ENCODE assay signal across 9 cellular contexts in the genomic region with DNA sequence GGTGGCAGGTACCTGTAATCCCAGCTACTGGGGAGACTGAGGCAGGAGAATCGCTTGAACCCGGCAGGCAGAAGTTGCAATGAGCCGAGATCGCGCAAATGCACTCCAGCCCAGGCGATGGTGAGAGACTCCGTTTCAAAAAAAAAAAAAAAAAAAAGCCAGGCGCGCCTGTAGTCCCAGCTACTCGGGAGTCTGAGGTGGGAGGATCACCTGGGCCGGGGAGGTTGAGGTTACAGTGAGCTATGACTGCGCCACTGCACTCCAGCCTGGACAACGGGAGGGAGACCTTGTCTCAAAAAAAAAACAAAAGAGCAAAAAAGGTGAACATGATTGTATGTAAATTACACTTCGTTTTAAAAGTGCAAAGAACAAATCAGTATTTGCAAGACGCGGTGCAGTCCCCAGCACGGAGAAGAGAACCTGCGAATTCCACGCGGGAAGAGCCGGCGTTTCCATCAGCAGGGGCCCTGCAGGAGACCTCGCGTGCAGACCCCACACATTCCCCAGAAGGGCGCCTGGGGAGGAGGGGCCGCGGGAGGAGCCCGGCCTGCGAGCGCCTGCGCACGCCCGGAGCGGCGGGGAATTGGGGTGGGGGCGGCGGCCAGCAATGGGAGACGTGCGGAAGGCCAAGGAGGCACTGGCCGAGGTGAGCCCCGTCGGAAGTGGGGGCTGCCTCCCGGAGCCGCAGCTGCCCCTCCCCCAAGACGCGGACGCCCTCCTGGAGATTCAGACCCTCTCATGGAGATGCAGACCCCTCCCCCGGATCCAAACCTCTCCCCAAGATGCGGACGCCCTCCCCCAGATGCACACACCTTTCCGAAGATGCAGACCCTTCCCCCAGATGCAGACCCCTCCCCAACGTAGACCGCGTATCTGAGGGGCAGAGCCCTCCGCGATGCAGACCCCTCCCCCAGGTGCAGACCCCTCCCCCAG. TPM values are rescaled to one million over a fixed set of nuclear protein-coding genes. Genes with fewer than 3 reads are reported as not detected.
DNase-seq lines count a peak whose midpoint lies in the region; ATAC-seq and TF ChIP-seq lines count a peak whose summit lies in the region.
"Had no signal": no experiment of that assay in that cellular context is flagged by ENCODE, and none has a peak within 500 bp of the region (broad histone marks: within the 10 kb centered on the region; RNA-seq: fewer than 3 reads in every experiment).

No MANE protein-coding gene starts in this region.

- no peak for ATAC-seq in GM18867 (IDR thresholded peaks at IDR 0.05; ENCODE audit: unreplicated experiment)

- peaks cover 50% of the 10 kb centered on the region for H3K4me1 Mint-ChIP-seq in activated T-helper 1 cell treated with anti-CD3 and anti-CD28 coated beads, Interleukin-12 subunit alpha, Interleukin-12 subunit beta, Interleukin-2, Interleukin-4 antibody, amounts not matched to agents 30 ng/mL and 10 ng/mL and 1 ng/mL, durations not matched to agents 14 hours and 24 hours and 36 hours (ENCODE audit: low read depth)

- peaks cover 0 to 54% of the 10 kb centered on the region in 2 donors for H3K4me1 ChIP-seq in right atrium auricular region
- H3K4me1 ChIP-seq in skeletal muscle satellite cell (ENCODE audit: control insufficient read depth, insufficient read depth, low read length), result peaks cover 24% of the 10 kb centered on the region

- intact Hi-C loops in activated T-helper 1 cell treated with anti-CD3 and anti-CD28 coated beads, Interleukin-12 subunit alpha, Interleukin-12 subunit beta, Interleukin-2, Interleukin-4 antibody, amounts not matched to agents 30 ng/mL and 10 ng/mL and 1 ng/mL, durations not matched to agents 14 hours and 24 hours and 36 hours (cut with micrococcal nuclease), result loop anchor here (1.0 to 5.0 kb wide), 3 partner anchors 29 to 213 kb away; a partner anchor contains a TSS

- H3K27me3 Mint-ChIP-seq in activated T-helper 1 cell treated with anti-CD3 and anti-CD28 coated beads, Interleukin-12 subunit alpha, Interleukin-12 subunit beta, Interleukin-2, Interleukin-4 antibody, amounts not matched to agents 30 ng/mL and 10 ng/mL and 1 ng/mL, durations not matched to agents 14 hours and 24 hours and 36 hours (ENCODE audit: insufficient read depth), result peaks cover 19% of the 10 kb centered on the region

- peak overlapping the region; percentile 80 for H3K4me2 ChIP-seq in skeletal muscle satellite cell (ENCODE audit: low read length)

- H3K9ac ChIP-seq in skeletal muscle satellite cell (ENCODE audit: low read depth, low read length), result no peak overlapping the region

- H3K4me3 Mint-ChIP-seq in activated T-helper 1 cell treated with anti-CD3 and anti-CD28 coated beads, Interleukin-12 subunit alpha, Interleukin-12 subunit beta, Interleukin-2, Interleukin-4 antibody, amounts not matched to agents 30 ng/mL and 10 ng/mL and 1 ng/mL, durations not matched to agents 14 hours and 24 hours and 36 hours, result peak overlapping the region; percentile 78

- H3K9me3 ChIP-seq in right atrium auricular region (no peaks in the 10 kb centered on the region), skeletal muscle satellite cell (replicated peaks; ENCODE audit: low read length) (no peaks in the 10 kb centered on the region)
- H3K9me3 ChIP-seq: SJSA1 had no signal

- H3K27me3 ChIP-seq in right atrium auricular region, result no peaks in the 10 kb centered on the region
- H3K27me3 ChIP-seq in skeletal muscle satellite cell (ENCODE audit: control insufficient read depth, insufficient read depth, low read length), result no peaks in the 10 kb centered on the region
- H3K27me3 ChIP-seq: SJSA1 had no signal

- H3K36me3 ChIP-seq in right atrium auricular region (no peaks in the 10 kb centered on the region), skeletal muscle satellite cell (ENCODE audit: insufficient read depth, low read length) (no peaks in the 10 kb centered on the region)

- DNase-seq in ELR (ENCODE audit: low read depth), result peak; percentile 26
- peak; percentile 45 for DNase-seq in NCI-H1105 (lab: John Stamatoyannopoulos, UW)
- no peak for DNase-seq in activated T-helper 1 cell treated with anti-CD3 and anti-CD28 coated beads, Interleukin-12 subunit alpha, Interleukin-12 subunit beta, Interleukin-2, Interleukin-4 antibody, amounts not matched to agents 30 ng/mL and 10 ng/mL and 1 ng/mL, durations not matched to agents 14 hours and 24 hours and 36 hours (ENCODE audit: low spot score)
- DNase-seq in right atrium auricular region (ENCODE audit: low spot score), result no peak
- DNase-seq in ureter (ENCODE audit: low spot score), result no peak
- no peak for DNase-seq in AG08396 (ENCODE audit: low spot score)

- H3K36me3 Mint-ChIP-seq in activated T-helper 1 cell treated with anti-CD3 and anti-CD28 coated beads, Interleukin-12 subunit alpha, Interleukin-12 subunit beta, Interleukin-2, Interleukin-4 antibody, amounts not matched to agents 30 ng/mL and 10 ng/mL and 1 ng/mL, durations not matched to agents 14 hours and 24 hours and 36 hours (ENCODE audit: low read depth), result peaks cover 14% of the 10 kb centered on the region

- peak overlapping the region; percentile 88 to 95 for H3K27ac ChIP-seq in right atrium auricular region
- H3K27ac ChIP-seq: SJSA1 had no signal

- H3K9me3 Mint-ChIP-seq in activated T-helper 1 cell treated with anti-CD3 and anti-CD28 coated beads, Interleukin-12 subunit alpha, Interleukin-12 subunit beta, Interleukin-2, Interleukin-4 antibody, amounts not matched to agents 30 ng/mL and 10 ng/mL and 1 ng/mL, durations not matched to agents 14 hours and 24 hours and 36 hours, result no peaks in the 10 kb centered on the region

- no peak for TF ChIP-seq CTCF in right atrium auricular region (IDR thresholded peaks at IDR 0.05)

- H3K27ac Mint-ChIP-seq in activated T-helper 1 cell treated with anti-CD3 and anti-CD28 coated beads, Interleukin-12 subunit alpha, Interleukin-12 subunit beta, Interleukin-2, Interleukin-4 antibody, amounts not matched to agents 30 ng/mL and 10 ng/mL and 1 ng/mL, durations not matched to agents 14 hours and 24 hours and 36 hours, result peak overlapping the region; percentile 44

- H3K4me3 ChIP-seq in right atrium auricular region (peak overlapping the region; percentile 49 to 95), skeletal muscle satellite cell (ENCODE audit: low read length) (peak overlapping the region; percentile 63)

RNA-seq across cellular contexts. Expression of a gene that starts 16.7 kb away (rescaled TPM):
- 76.4 and 82.2 TPM in 2 replicates for total RNA-seq in activated T-helper 1 cell treated with anti-CD3 and anti-CD28 coated beads, Interleukin-12 subunit alpha, Interleukin-12 subunit beta, Interleukin-2, Interleukin-4 antibody, amounts not matched to agents 30 ng/mL and 10 ng/mL and 1 ng/mL, durations not matched to agents 14 hours and 24 hours and 36 hours
- 10 to 100 TPM; 84.4 to 97.5 TPM for total RNA-seq in right atrium auricular region
- total RNA-seq in skeletal muscle satellite cell (2012; rRNA removed), result 91.3 and 91.5 TPM in 2 replicates
- 137 TPM for total RNA-seq in ureter

Comparison
In these comparisons a context has a peak if more than half of its experiments do, and no peak if none do; other contexts are left out.
1. DNase-seq: peak in ELR (single experiment) and NCI-H1105 (single experiment); none in activated T-helper 1 cell treated with anti-CD3 and anti-CD28 coated beads, Interleukin-12 subunit alpha, Interleukin-12 subunit beta, Interleukin-2, Interleukin-4 antibody, amounts not matched to agents 30 ng/mL and 10 ng/mL and 1 ng/mL, durations not matched to agents 14 hours and 24 hours and 36 hours (single experiment), right atrium auricular region (single experiment), ureter (single experiment) and AG08396 (single experiment).